In genomic region chr19:41219924-41220567, GRCh38 we compare ENCODE assay signal across 9 cellular contexts. TPM values are rescaled to one million over a fixed set of nuclear protein-coding genes. Genes with fewer than 3 reads are reported as not detected.
DNase-seq lines count a peak whose midpoint lies in the region; ATAC-seq, FAIRE-seq and TF ChIP-seq lines count a peak whose summit lies in the region.
"Had no signal": no experiment of that assay in that cellular context is flagged by ENCODE, and none has a peak within 500 bp of the region (broad histone marks: within the 10 kb centered on the region; RNA-seq: fewer than 3 reads in every experiment).

No MANE protein-coding gene starts in this region.

- TF ChIP-seq CTCF in HEK293 (tag by site-specific recombination; IDR thresholded peaks at IDR 0.05) (no peak), K562 (IDR thresholded peaks at IDR 0.05 in 2 of 3, conservative IDR thresholded peaks at IDR 0.05 in 1 of 3; ENCODE audit: insufficient read depth in 2 of 3, low read depth in 1 of 3, low read length in 3 of 3) (no peak), spleen (IDR thresholded peaks at IDR 0.05 in 8 of 11, conservative IDR thresholded peaks at IDR 0.05 in 3 of 11) (no peak)

- CTCF ChIA-PET in HEK293 (lab: Yijun Ruan, JAX) (interaction anchor here (0.6 to 2.3 kb wide), 5 partner anchors 16 to 320 kb away, joined by 3 to 10 read pairs (median 3); no protein-coding TSS in a partner anchor), K562 (lab: Yijun Ruan, JAX; ENCODE audit: low intra/inter-chr PET ratio) (interaction anchor here (0.5 kb wide), 1 partner anchor 94 kb away, joined by 4 read pairs; no protein-coding TSS in a partner anchor)

- peaks cover 0 to 12% of the 10 kb centered on the region in 2 experiments; a peak in 2 of 5 replicates for H3K27me3 ChIP-seq in K562 (ENCODE audit: control insufficient read depth in 2 of 2, insufficient read depth in 2 of 2, low read length in 2 of 2)
- no peaks in the 10 kb centered on the region for H3K27me3 ChIP-seq in iPS-15b (ENCODE audit: control insufficient read depth, insufficient read depth, low read length)
- H3K27me3 ChIP-seq in spleen (replicated peaks in 1 of 7) = peaks cover 0 to 59% (median 18%) of the 10 kb centered on the region in 7 donors

- no peaks in the 10 kb centered on the region for H4K20me1 ChIP-seq in K562 (replicated peaks; ENCODE audit: control insufficient read depth, insufficient read depth, low read length)

- no peaks in the 10 kb centered on the region for H3K79me2 ChIP-seq in K562 (ENCODE audit: control insufficient read depth, insufficient read depth, low read length)

- POLR2A ChIA-PET in HEK293 (lab: Yijun Ruan, JAX) (interaction anchor here (1.0 to 2.1 kb wide), 3 partner anchors 9 to 45 kb away, joined by 3 to 11 read pairs (median 7); partner anchors contain the start of gene HNRNPUL1), K562 (lab: Yijun Ruan, JAX) (interaction anchor here (0.7 to 1.9 kb wide), 3 partner anchors 16 to 47 kb away, joined by 3 to 10 read pairs (median 3); partner anchors contain the start of gene HNRNPUL1)

- TF ChIP-seq EP300 in K562 (IDR thresholded peaks at IDR 0.05; ENCODE audit: low read length) = peak; percentile 33; the same call in 1 of the 2 replicates

- no peak overlapping the region for H3K27ac ChIP-seq in HEK293 (ENCODE audit: extremely low read depth, low read depth, low read length)
- no peak overlapping the region; the same call in 1 of the 3 replicates for H3K27ac ChIP-seq in K562 (ENCODE audit: extremely low read depth, low read depth, low read length)
- peak overlapping the region in 7 of 8 donors; percentile 15 to 83 (median 80) for H3K27ac ChIP-seq in spleen

- peak; percentile 73 for ATAC-seq in K562
- no peak for ATAC-seq in HG03565 (IDR thresholded peaks at IDR 0.05; ENCODE audit: unreplicated experiment)

- H3K9me1 ChIP-seq in K562 (ENCODE audit: control insufficient read depth, insufficient read depth, low read length) = no peaks in the 10 kb centered on the region

- no peaks in the 10 kb centered on the region; the same call in 1 of the 2 replicates for H3K4me1 ChIP-seq in HEK293 (ENCODE audit: control insufficient read depth, insufficient read depth, low read length)
- peaks cover 15 to 39% of the 10 kb centered on the region in 2 experiments; a peak in 4 of 5 replicates for H3K4me1 ChIP-seq in K562 (replicated peaks in 1 of 2; ENCODE audit: control insufficient read depth in 2 of 2, insufficient read depth in 2 of 2, low read length in 2 of 2)
- peaks cover 4% of the 10 kb centered on the region for H3K4me1 ChIP-seq in iPS-15b (ENCODE audit: control insufficient read depth, insufficient read depth, low read length)
- peaks cover 0 to 27% (median 2%) of the 10 kb centered on the region in 6 donors for H3K4me1 ChIP-seq in spleen

- no TSS peak for BruUV-seq in K562 (replicated peaks; lab: Mats Ljungman, UMichigan)

- TF ChIP-seq POLR2A in K562 (conservative IDR thresholded peaks at IDR 0.05) = no peak
- TF ChIP-seq POLR2A in spleen (IDR thresholded peaks at IDR 0.05) = no peak

- no peak for TF ChIP-seq RAD21 in K562 (CRISPR knock-in tag; conservative IDR thresholded peaks at IDR 0.05 in 1 of 2, IDR thresholded peaks at IDR 0.05 in 1 of 2)

- FAIRE-seq in K562 (lab: Jason Lieb, UNC) = peak; percentile 89
- FAIRE-seq: endometrium had no signal

- no peak overlapping the region; the same call in 1 of the 2 replicates for H2AFZ ChIP-seq in K562 (ENCODE audit: low read depth, low read length)

- H3K9ac ChIP-seq in K562 (ENCODE audit: insufficient read depth in 1 of 2, low read depth in 2 of 2, low read length in 2 of 2) (peak overlapping the region in 1 of 2 experiments; percentile 47; a peak in 2 of 4 replicates), iPS-15b (ENCODE audit: low read depth, low read length) (no peak overlapping the region)

- H3K9me3 ChIP-seq in HEK293 (ENCODE audit: control insufficient read depth, insufficient read depth, low read depth, low read length) (no peaks in the 10 kb centered on the region), K562 (replicated peaks; ENCODE audit: control insufficient read depth, insufficient read depth, low read depth, low read length) (no peaks in the 10 kb centered on the region), iPS-15b (ENCODE audit: control insufficient read depth, insufficient read depth, low read length) (no peaks in the 10 kb centered on the region), spleen (no peaks in the 10 kb centered on the region)

- in situ Hi-C loops in K562 (cut with MboI) = no loop called here

- H3K4me2 ChIP-seq in K562 (ENCODE audit: insufficient read depth, low read length) = peak overlapping the region; percentile 35; the same call in 1 of the 2 replicates

- H3K36me3 ChIP-seq in HEK293 (ENCODE audit: control insufficient read depth in 2 of 2, insufficient read depth in 1 of 2, low read length in 2 of 2) (no peaks in the 10 kb centered on the region), K562 (ENCODE audit: control insufficient read depth, insufficient read depth, low read length) (no peaks in the 10 kb centered on the region), iPS-15b (ENCODE audit: control insufficient read depth, insufficient read depth, low read length) (peaks cover 12% of the 10 kb centered on the region), spleen (no peaks in the 10 kb centered on the region)

- H3K4me3 ChIP-seq in HEK293 (ENCODE audit: low read depth, low read length) (no peak overlapping the region), K562 (peak overlapping the region; percentile 28; the same call in 1 of the 2 replicates), iPS-15b (ENCODE audit: low read depth, low read length) (peak overlapping the region; percentile 70), spleen (peak overlapping the region in 7 of 8 donors; percentile 2 to 69 (median 37))

- 12% methylated on average over 13 of the region's 16 CpGs for WGBS in K562 (ENCODE audit: insufficient coverage, low coverage, missing lambda C conversion rate)
- 47 to 60% (median 51%) methylated on average over 15 to 16 of the region's 16 CpGs for WGBS in spleen, 5 donors

- peak; percentile 68 to 87 (median 76) for DNase-seq in K562 (ENCODE audit: extremely low read depth in 1 of 4, low spot score in 3 of 4)
- no peak for DNase-seq in spleen
- DNase-seq in stimulated activated CD8-positive, alpha-beta memory T cell treated with anti-CD3 and anti-CD28 coated beads, Interleukin-4, amount 100 ng/mL, for 48 hours = no peak
- DNase-seq in activated CD4-positive, CD25-positive, alpha-beta regulatory T cell treated with anti-CD3 and anti-CD28 coated beads, Interleukin-2, amount 50 U/mL, for 72 hours = no peak
- DNase-seq in NCI-H1048 (lab: John Stamatoyannopoulos, UW) = no peak

- intact Hi-C loops in K562 (cut with micrococcal nuclease) (no loop called here), spleen (cut with DNase I; ENCODE audit: low total_unique reads) (no loop called here)

RNA-seq across cellular contexts. Expression of gene AXL, which starts 1.0 kb away (rescaled TPM):
- total RNA-seq in K562 (2011; cell fraction: chromatin; rRNA removed; ENCODE audit: low replicate concordance) = 5.6 and 26.9 TPM in 2 replicates
- 15.1 and 31.7 TPM in 2 replicates for total RNA-seq in K562 (2011; cell fraction: nucleolus; rRNA removed)
- 14.5 and 18.9 TPM in 2 replicates for total RNA-seq in K562 (2011; cell fraction: nucleoplasm; rRNA removed)
- total RNA-seq in K562 (2014; rRNA removed) (1.6 and 2.6 TPM in 2 replicates), K562 (2014; rRNA removed; fragmentation: Illumina TruSeq; extraction: Trizol) (1.2 and 1.4 TPM in 2 replicates), K562 (2015; rRNA removed; fragmentation: Illumina TruSeq; extraction: Trizol) (0.79 and 0.80 TPM in 2 replicates), K562 (2021) (3.0 and 3.4 TPM in 2 replicates), spleen (100 to 1,000 TPM in 3 of 7 donors, 10 to 100 TPM in 4; 48.4 to 135 (median 87.5) TPM)
- polyA plus RNA-seq in K562 (2011; rRNA removed) (6.0 and 6.6 TPM in 2 replicates), K562 (2014; fragmentation: Illumina TruSeq; extraction: Trizol) (1.6 and 2.0 TPM in 2 replicates), K562 (2014; fragmentation: Nextera tagmentation; extraction: Ambion mirVana) (1 to 10 TPM; 1.9 to 2.0 TPM), K562 (2014; rRNA removed) (1.1 and 1.2 TPM in 2 replicates), spleen (1 to 10 TPM; 2.3 to 8.3 (median 5.0) TPM)
- 5.2 and 17.6 TPM in 2 replicates for polyA plus RNA-seq in K562 (2011; cell fraction: cytosol; rRNA removed)
- 3.2 and 12.0 TPM in 2 replicates for polyA plus RNA-seq in K562 (2011; cell fraction: nucleus; rRNA removed)
- polyA plus RNA-seq in K562 (2012) = 1.4 and 3.0 TPM in 2 replicates
- polyA minus RNA-seq in K562 (2011; rRNA and poly(A)+ RNA removed) = 20.1 and 36.0 TPM in 2 replicates
- 21.2 and 32.5 TPM in 2 replicates for polyA minus RNA-seq in K562 (2011; cell fraction: cytosol; rRNA and poly(A)+ RNA removed)
- 4.9 and 8.2 TPM in 2 replicates for polyA minus RNA-seq in K562 (2011; cell fraction: nucleus; rRNA and poly(A)+ RNA removed)

RNA-seq across cellular contexts. Expression of gene CYP2S1, which starts 27.0 kb away (rescaled TPM):
- 0.90 and 1.3 TPM in 2 replicates for total RNA-seq in K562 (2011; cell fraction: chromatin; rRNA removed; ENCODE audit: low replicate concordance)
- total RNA-seq in K562 (2011; cell fraction: nucleolus; rRNA removed) = 2.0 TPM in 2 replicates
- 1.0 and 1.5 TPM in 2 replicates for total RNA-seq in K562 (2011; cell fraction: nucleoplasm; rRNA removed)
- total RNA-seq in K562 (2014; rRNA removed) (0.41 and 2.7 TPM in 2 replicates), K562 (2014; rRNA removed; fragmentation: Illumina TruSeq; extraction: Trizol) (0.13 and 0.18 TPM in 2 replicates), K562 (2015; rRNA removed; fragmentation: Illumina TruSeq; extraction: Trizol) (0.07 and 0.15 TPM in 2 replicates), K562 (2021) (1.9 and 2.6 TPM in 2 replicates), spleen (10 to 100 TPM in 4 of 7 donors, 1 to 10 TPM in 3; 3.8 to 22.4 (median 10.4) TPM)
- polyA plus RNA-seq in K562 (2011; rRNA removed) (0.46 and 0.60 TPM in 2 replicates), K562 (2014; fragmentation: Illumina TruSeq; extraction: Trizol) (0.71 and 0.79 TPM in 2 replicates), K562 (2014; fragmentation: Nextera tagmentation; extraction: Ambion mirVana) (under 1 TPM; 0.13 to 0.20 TPM), K562 (2014; rRNA removed) (0.48 and 0.77 TPM in 2 replicates), spleen (under 1 TPM; 0.62 to 0.93 (median 0.83) TPM)
- polyA plus RNA-seq in K562 (2011; cell fraction: cytosol; rRNA removed) = 0.37 and 0.95 TPM in 2 replicates
- 0.97 and 4.3 TPM in 2 replicates for polyA plus RNA-seq in K562 (2011; cell fraction: nucleus; rRNA removed)
- 1.1 and 2.8 TPM in 2 replicates for polyA plus RNA-seq in K562 (2012)
- 0.33 and 0.42 TPM in 2 replicates for polyA minus RNA-seq in K562 (2011; rRNA and poly(A)+ RNA removed)
- 0.76 and 1.5 TPM in 2 replicates for polyA minus RNA-seq in K562 (2011; cell fraction: cytosol; rRNA and poly(A)+ RNA removed)
- polyA minus RNA-seq in K562 (2011; cell fraction: nucleus; rRNA and poly(A)+ RNA removed) = 0.22 and 0.27 TPM in 2 replicates

RNA-seq across cellular contexts. Expression of gene HNRNPUL1, which starts 44.1 kb away (rescaled TPM):
- total RNA-seq in K562 (2011; cell fraction: chromatin; rRNA removed; ENCODE audit: low replicate concordance) = 232 and 237 TPM in 2 replicates
- total RNA-seq in K562 (2011; cell fraction: nucleolus; rRNA removed) = 95.1 and 105 TPM in 2 replicates
- total RNA-seq in K562 (2011; cell fraction: nucleoplasm; rRNA removed) = 117 and 149 TPM in 2 replicates
- total RNA-seq in K562 (2014; rRNA removed) (85.0 and 99.3 TPM in 2 replicates), K562 (2014; rRNA removed; fragmentation: Illumina TruSeq; extraction: Trizol) (69.9 and 78.2 TPM in 2 replicates), K562 (2015; rRNA removed; fragmentation: Illumina TruSeq; extraction: Trizol) (85.9 and 88.7 TPM in 2 replicates), K562 (2021) (196 and 211 TPM in 2 replicates), spleen (100 to 1,000 TPM; 161 to 213 (median 178) TPM)
- polyA plus RNA-seq in K562 (2011; rRNA removed) (39.2 and 59.3 TPM in 2 replicates), K562 (2014; fragmentation: Illumina TruSeq; extraction: Trizol) (138 and 160 TPM in 2 replicates), K562 (2014; fragmentation: Nextera tagmentation; extraction: Ambion mirVana) (1 to 10 TPM; 7.3 to 9.4 TPM), K562 (2014; rRNA removed) (93.8 and 107 TPM in 2 replicates), spleen (100 to 1,000 TPM in 1 of 3 donors, 10 to 100 TPM in 2; 53.9 to 102 (median 64.4) TPM)
- 36.1 and 60.0 TPM in 2 replicates for polyA plus RNA-seq in K562 (2011; cell fraction: cytosol; rRNA removed)
- polyA plus RNA-seq in K562 (2011; cell fraction: nucleus; rRNA removed) = 43.7 and 55.9 TPM in 2 replicates
- polyA plus RNA-seq in K562 (2012) = 121 and 132 TPM in 2 replicates
- 53.3 and 64.4 TPM in 2 replicates for polyA minus RNA-seq in K562 (2011; rRNA and poly(A)+ RNA removed)
- 50.4 and 56.1 TPM in 2 replicates for polyA minus RNA-seq in K562 (2011; cell fraction: cytosol; rRNA and poly(A)+ RNA removed)
- polyA minus RNA-seq in K562 (2011; cell fraction: nucleus; rRNA and poly(A)+ RNA removed) = 40.3 and 68.6 TPM in 2 replicates

Comparison
In these comparisons a context has a peak if more than half of its experiments do, and no peak if none do; other contexts are left out.
1. H3K27ac ChIP-seq: peak in spleen (7 of 8); none in HEK293 (single experiment) and K562 (single experiment).
2. DNase-seq: peak in K562 (4 of 4); none in spleen (single experiment), stimulated activated CD8-positive, alpha-beta memory T cell treated with anti-CD3 and anti-CD28 coated beads, Interleukin-4, amount 100 ng/mL, for 48 hours (single experiment), activated CD4-positive, CD25-positive, alpha-beta regulatory T cell treated with anti-CD3 and anti-CD28 coated beads, Interleukin-2, amount 50 U/mL, for 72 hours (single experiment) and NCI-H1048 (single experiment).
3. Of the 44 proteins assayed by ChIP-seq in both K562 and HEK293: peak only in K562: KLF16 and ZBTB7A; only in HEK293: KLF1, PATZ1, ZBTB17, ZBTB26 and ZNF398; in both: PRDM10; in neither: 36.